In the genomic region with DNA sequence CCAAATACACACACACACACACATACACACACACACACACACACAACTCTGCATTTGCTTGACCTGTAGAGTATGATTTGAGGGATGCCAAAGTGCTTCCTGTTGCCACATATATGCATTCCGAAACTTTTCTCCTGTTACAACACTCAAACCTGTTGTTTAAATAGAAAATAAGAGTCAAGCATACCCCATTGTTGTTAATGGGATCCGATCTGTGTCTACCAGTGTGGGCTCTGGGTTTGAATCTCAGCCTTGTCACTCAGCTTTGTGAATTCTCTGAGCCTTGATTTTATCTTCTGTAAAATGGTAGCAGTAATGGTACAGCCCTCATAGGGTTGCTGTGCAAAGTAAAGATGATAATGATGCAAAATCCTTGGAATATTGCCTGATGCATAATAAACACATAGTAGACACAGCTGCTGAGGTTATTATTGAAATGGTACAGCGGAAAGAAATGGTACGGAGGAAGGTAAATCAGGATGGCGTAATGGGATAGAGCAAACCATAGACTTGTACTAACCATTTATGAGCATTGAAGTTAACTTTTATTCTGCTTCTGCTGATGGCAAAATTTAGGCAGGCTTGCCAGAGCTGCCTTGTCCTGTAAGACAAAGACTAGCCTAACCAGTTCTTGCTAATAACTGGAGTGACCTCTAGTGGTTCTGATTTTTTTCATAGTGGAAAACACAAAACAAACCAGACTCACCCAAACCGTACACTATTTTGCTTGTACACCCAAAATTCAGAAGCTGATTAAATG, we compare ENCODE assay signal across 8 cellular contexts.
A peak's percentile ranks its signal among the peaks of the same experiment; 100 is the strongest.
DNase-seq lines count a peak whose midpoint lies in the region; ATAC-seq and TF ChIP-seq lines count a peak whose summit lies in the region.

No MANE protein-coding gene starts in this region.

- H3K14ac ChIP-seq in H9 (ENCODE audit: insufficient read depth, low read length) = no peak overlapping the region

- no peak overlapping the region for H3K4me3 Mint-ChIP-seq in H9

- no peak overlapping the region for H3K9ac ChIP-seq in H9 (ENCODE audit: extremely low read depth, insufficient read length, low read length)

- H3K9me3 Mint-ChIP-seq in H9 = no peaks in the 10 kb centered on the region

- H3K36me3 ChIP-seq in RWPE2 (ENCODE audit: low read depth) = no peaks in the 10 kb centered on the region

- H3T11ph ChIP-seq in H9 (ENCODE audit: low read length) = no peak overlapping the region

- no peak overlapping the region for H2AK5ac ChIP-seq in H9 (ENCODE audit: insufficient read length, low read length)

- no peak overlapping the region for H4K91ac ChIP-seq in H9 (ENCODE audit: insufficient read length, low read depth, low read length)

- WGBS in H9 (ENCODE audit: extremely low coverage, insufficient read length, low lambda C conversion rate) = no CpG with 5 or more reads among the region's 6 CpGs

- no peak overlapping the region for H3K27ac Mint-ChIP-seq in H9

- DNase-seq in AG04449 (ENCODE audit: low read depth, low spot score) (peak; percentile 47), H9 (no peak), RWPE2 (ENCODE audit: low spot score) (no peak), foreskin keratinocyte (peak; percentile 38 to 69), sciatic nerve (ENCODE audit: low spot score) (no peak), NCI-H774 (lab: John Stamatoyannopoulos, UW) (no peak)
- no peak for DNase-seq in activated effector memory CD4-positive, alpha-beta T cell treated with Interleukin-2 at 50 U/mL for 16 hours
- no peak for DNase-seq in activated naive CD4-positive, alpha-beta T cell treated with Interleukin-2 at 50 U/mL for 16 hours

- CTCF ChIA-PET in AG04449 (lab: Yijun Ruan, JAX) = interaction anchor here (0.6 to 11.8 kb wide), 46 partner anchors 9 to 1019 kb away, joined by 3 to 281 read pairs (median 4); partner anchors contain the start of gene EDN1

- no peaks in the 10 kb centered on the region for H3K79me1 ChIP-seq in H9 (ENCODE audit: insufficient read depth, low read depth, low read length, poor library complexity, severe bottlenecking)

- peak; percentile 34 for TF ChIP-seq CTCF in AG04449 (IDR thresholded peaks at IDR 0.05; ENCODE audit: insufficient read depth, low read length, missing control alignments)
- peak; percentile 68 for TF ChIP-seq CTCF in H9 (conservative IDR thresholded peaks at IDR 0.05)
- peak; percentile 84 for TF ChIP-seq CTCF in RWPE2 (IDR thresholded peaks at IDR 0.05; ENCODE audit: poor library complexity, severe bottlenecking)
- peak; percentile 91 for TF ChIP-seq CTCF in foreskin keratinocyte (conservative IDR thresholded peaks at IDR 0.05)

- H3K27me3 ChIP-seq in H9 (ENCODE audit: insufficient read depth, low read length) (no peaks in the 10 kb centered on the region), RWPE2 (ENCODE audit: insufficient read depth, poor library complexity, severe bottlenecking) (no peaks in the 10 kb centered on the region), foreskin keratinocyte (no peaks in the 10 kb centered on the region)

- POLR2A ChIA-PET in AG04449 (lab: Yijun Ruan, JAX) = interaction anchor here (1.2 kb wide), 1 partner anchor 313 kb away, joined by 4 read pairs; the partner anchor contains the start of gene EDN1

- ATAC-seq in RWPE2 (ENCODE audit: low read depth) = peak; percentile 51
- peak; percentile 61 for ATAC-seq in foreskin keratinocyte
- peak; percentile 80 for ATAC-seq in sciatic nerve

- no peak overlapping the region for H2BK120ac ChIP-seq in H9 (ENCODE audit: low read depth, low read length, poor library complexity, severe bottlenecking)

- H3K4me3 ChIP-seq in AG04449 (ENCODE audit: low read depth, low read length) (no peak overlapping the region), RWPE2 (ENCODE audit: severe bottlenecking) (no peak overlapping the region)

- H2BK5ac ChIP-seq in H9 (ENCODE audit: insufficient read length, low read length) = no peak overlapping the region

- H3K27me3 Mint-ChIP-seq in H9 (ENCODE audit: low read depth) = no peaks in the 10 kb centered on the region; the same call in none of the 2 replicates

- no peaks in the 10 kb centered on the region for H3K23me2 ChIP-seq in H9 (ENCODE audit: insufficient read length, low read depth, low read length, poor library complexity, severe bottlenecking)

- no peaks in the 10 kb centered on the region for H3K4me1 ChIP-seq in H9 (ENCODE audit: insufficient read depth, low read length)
- H3K4me1 ChIP-seq in RWPE2 (ENCODE audit: insufficient read depth, poor library complexity, severe bottlenecking) = peaks cover 4% of the 10 kb centered on the region
- H3K4me1 ChIP-seq in foreskin keratinocyte = peaks cover 19% of the 10 kb centered on the region

- no peak overlapping the region for H3K4me2 ChIP-seq in H9 (ENCODE audit: insufficient read depth, insufficient read length, low read length)

- H3K4ac ChIP-seq in H9 (ENCODE audit: low read depth, low read length) = no peak overlapping the region

- no peaks in the 10 kb centered on the region for H3K9me3 ChIP-seq in H9 (ENCODE audit: control insufficient read depth, low read depth, low read length)
- H3K9me3 ChIP-seq in RWPE2 (ENCODE audit: severe bottlenecking) = no peaks in the 10 kb centered on the region

- no peak overlapping the region for H2AFZ ChIP-seq in H9 (ENCODE audit: low read length)

- peaks cover 22 to 24% of the 10 kb centered on the region in 2 experiments for H3K4me1 Mint-ChIP-seq in H9

- no peak overlapping the region for H4K8ac ChIP-seq in H9 (replicated peaks; ENCODE audit: insufficient read length, low read depth, low read length)

- H2BK12ac ChIP-seq in H9 (ENCODE audit: insufficient read length, low read depth, low read length) = no peak overlapping the region

- peak overlapping the region; percentile 52 for H3K23ac ChIP-seq in H9 (ENCODE audit: insufficient read length, low read depth, low read length)

- H2BK15ac ChIP-seq in H9 (ENCODE audit: low read depth, low read length) = no peak overlapping the region

- H3K56ac ChIP-seq in H9 (ENCODE audit: insufficient read length, low read depth, low read length) = no peak overlapping the region

- no peaks in the 10 kb centered on the region for H4K20me1 ChIP-seq in H9 (ENCODE audit: control insufficient read depth, insufficient read depth, insufficient read length)

- H2BK20ac ChIP-seq in H9 (ENCODE audit: low read depth, low read length, poor library complexity, severe bottlenecking) = no peak overlapping the region

- no peaks in the 10 kb centered on the region for H3K36me3 Mint-ChIP-seq in H9 (ENCODE audit: insufficient read depth in 1 of 3, low read depth in 3 of 3)

- no peak overlapping the region for H4K5ac ChIP-seq in H9 (ENCODE audit: insufficient read length, low read depth, low read length)

- H3K27ac ChIP-seq in H9 (ENCODE audit: insufficient read length, low read depth, low read length) = no peak overlapping the region
- no peak overlapping the region for H3K27ac ChIP-seq in RWPE2 (ENCODE audit: poor library complexity, severe bottlenecking)
- no peak overlapping the region for H3K27ac ChIP-seq in foreskin keratinocyte

- no peak overlapping the region for H3K18ac ChIP-seq in H9 (ENCODE audit: insufficient read length, low read depth, low read length)

- no peaks in the 10 kb centered on the region for H3K79me2 ChIP-seq in H9 (ENCODE audit: insufficient read depth, low read length)

- intact Hi-C loops in sciatic nerve (cut with DNase I) = loop anchor here (10.0 kb wide), 1 partner anchor 948 kb away; no protein-coding TSS in a partner anchor

Comparison
In these comparisons a context has a peak if more than half of its experiments do, and no peak if none do; other contexts are left out.
1. DNase-seq: peak in AG04449 (single experiment) and foreskin keratinocyte (2 of 2); none in H9 (single experiment), RWPE2 (single experiment), sciatic nerve (single experiment), activated effector memory CD4-positive, alpha-beta T cell treated with Interleukin-2 at 50 U/mL for 16 hours (single experiment), NCI-H774 (single experiment) and activated naive CD4-positive, alpha-beta T cell treated with Interleukin-2 at 50 U/mL for 16 hours (single experiment).
2. CTCF ChIP-seq: peak in every context shown above with its lines; median percentile 91 in foreskin keratinocyte; 84 in RWPE2; 68 in H9; 34 in AG04449.
3. Peak in every context shown above with its lines, with median percentiles within 50 percentile points of each other: ATAC-seq.